ENCODE assay signal across 25 cellular contexts in genomic region chrX:133369065-133369464, GRCh38.
"Had no signal": no experiment of that assay in that cellular context is flagged by ENCODE, and none has a peak within 500 bp of the region (broad histone marks: within the 10 kb centered on the region; RNA-seq: fewer than 3 reads in every experiment).

No MANE protein-coding gene starts in this region.

- H3K4me3 Mint-ChIP-seq: activated naive CD8-positive, alpha-beta T cell treated with anti-CD3 and anti-CD28 coated beads, Interleukin-2, amount 10 ng/mL, durations not matched to agents 7 days and 5 days; activated T-cell treated with anti-CD3 and anti-CD28 coated beads, Interleukin-2, amount 50 U/mL, for 4 hours; neural crest cell; stimulated activated effector memory CD8-positive, alpha-beta T cell treated with anti-CD3 and anti-CD28 coated beads, Interleukin-12 subunit alpha, Interleukin-12 subunit beta, amount 100 ng/mL, for 72 hours; stimulated activated naive CD8-positive, alpha-beta T cell treated with anti-CD3 and anti-CD28 coated beads, Interleukin-15, amount 100 ng/mL, for 72 hours; T-helper 2 cell treated with Interferon-gamma antibody and Interleukin-4, amounts not matched to agents 5 μg/mL and 100 μg/mL, for 36 hours had no signal

- H3K9me3 Mint-ChIP-seq: activated naive CD8-positive, alpha-beta T cell treated with anti-CD3 and anti-CD28 coated beads, Interleukin-2, amount 10 ng/mL, durations not matched to agents 7 days and 5 days; activated T-cell treated with anti-CD3 and anti-CD28 coated beads, Interleukin-2, amount 50 U/mL, for 4 hours; neural crest cell; stimulated activated effector memory CD8-positive, alpha-beta T cell treated with anti-CD3 and anti-CD28 coated beads, Interleukin-12 subunit alpha, Interleukin-12 subunit beta, amount 100 ng/mL, for 72 hours; stimulated activated naive CD8-positive, alpha-beta T cell treated with anti-CD3 and anti-CD28 coated beads, Interleukin-15, amount 100 ng/mL, for 72 hours; T-helper 2 cell treated with Interferon-gamma antibody and Interleukin-4, amounts not matched to agents 5 μg/mL and 100 μg/mL, for 36 hours had no signal

- H3K4me3 ChIP-seq: body of pancreas, cardiac muscle cell, lower lobe of right lung, mucosa of descending colon, tibial nerve had no signal

- H3K27ac ChIP-seq: body of pancreas, cardiac muscle cell, foreskin keratinocyte, lower lobe of right lung, tibial nerve had no signal

- H3K36me3 Mint-ChIP-seq: activated naive CD8-positive, alpha-beta T cell treated with anti-CD3 and anti-CD28 coated beads, Interleukin-2, amount 10 ng/mL, durations not matched to agents 7 days and 5 days; stimulated activated effector memory CD8-positive, alpha-beta T cell treated with anti-CD3 and anti-CD28 coated beads, Interleukin-12 subunit alpha, Interleukin-12 subunit beta, amount 100 ng/mL, for 72 hours had no signal

- H3K9me3 ChIP-seq: body of pancreas, lower lobe of right lung, mucosa of descending colon, tibial nerve had no signal

- ATAC-seq: activated T-cell treated with anti-CD3 and anti-CD28 coated beads, Interleukin-2, amount 50 U/mL, for 4 hours; body of pancreas; foreskin keratinocyte; left lobe of liver; lower lobe of right lung; mucosa of descending colon; sciatic nerve; stimulated activated effector memory CD8-positive, alpha-beta T cell treated with anti-CD3 and anti-CD28 coated beads, Interleukin-12 subunit alpha, Interleukin-12 subunit beta, amount 100 ng/mL, for 72 hours; stimulated activated naive CD8-positive, alpha-beta T cell treated with anti-CD3 and anti-CD28 coated beads, Interleukin-15, amount 100 ng/mL, for 72 hours had no signal

- H3K27ac Mint-ChIP-seq: activated naive CD8-positive, alpha-beta T cell treated with anti-CD3 and anti-CD28 coated beads, Interleukin-2, amount 10 ng/mL, durations not matched to agents 7 days and 5 days; stimulated activated effector memory CD8-positive, alpha-beta T cell treated with anti-CD3 and anti-CD28 coated beads, Interleukin-12 subunit alpha, Interleukin-12 subunit beta, amount 100 ng/mL, for 72 hours; stimulated activated naive CD8-positive, alpha-beta T cell treated with anti-CD3 and anti-CD28 coated beads, Interleukin-15, amount 100 ng/mL, for 72 hours; T-helper 2 cell treated with Interferon-gamma antibody and Interleukin-4, amounts not matched to agents 5 μg/mL and 100 μg/mL, for 36 hours had no signal

- H3K4me1 Mint-ChIP-seq: activated naive CD8-positive, alpha-beta T cell treated with anti-CD3 and anti-CD28 coated beads, Interleukin-2, amount 10 ng/mL, durations not matched to agents 7 days and 5 days; stimulated activated effector memory CD8-positive, alpha-beta T cell treated with anti-CD3 and anti-CD28 coated beads, Interleukin-12 subunit alpha, Interleukin-12 subunit beta, amount 100 ng/mL, for 72 hours; stimulated activated naive CD8-positive, alpha-beta T cell treated with anti-CD3 and anti-CD28 coated beads, Interleukin-15, amount 100 ng/mL, for 72 hours had no signal

- DNase-seq: activated CD4-positive, alpha-beta T cell treated with anti-CD3 and anti-CD28 coated beads for 4 hours; activated CD4-positive, alpha-beta T cell treated with anti-CD3 and anti-CD28 coated beads, Interleukin-2, amount 50 U/mL, for 48 hours; activated CD4-positive, CD25-positive, alpha-beta regulatory T cell; activated CD8-positive, alpha-beta memory T cell treated with anti-CD3 and anti-CD28 coated beads, Interleukin-2, amount 50 U/mL, for 48 hours; activated naive CD4-positive, alpha-beta T cell treated with Interleukin-2 at 50 U/mL for 16 hours; activated naive CD8-positive, alpha-beta T cell treated with anti-CD3 and anti-CD28 coated beads, Interleukin-2, amount 10 ng/mL, durations not matched to agents 7 days and 5 days; activated T-cell treated with anti-CD3 and anti-CD28 coated beads, Interleukin-2, amount 50 U/mL, for 4 hours; body of pancreas; erythroblast; foreskin keratinocyte; lower lobe of right lung; mesendoderm; mucosa of descending colon; occipital lobe; posterior cingulate gyrus; small intestine; stimulated activated CD4-positive, alpha-beta T cell treated with anti-CD3 and anti-CD28 coated beads, Interleukin-2, amount 100 ng/mL, for 24 hours; stimulated activated naive CD8-positive, alpha-beta T cell treated with anti-CD3 and anti-CD28 coated beads, Interleukin-15, amount 100 ng/mL, for 72 hours had no signal

- H3K36me3 ChIP-seq: cardiac muscle cell, lower lobe of right lung, tibial nerve had no signal

- H3K4me1 ChIP-seq: foreskin keratinocyte, lower lobe of right lung had no signal
